ENCODE assay signal across 8 cellular contexts in genomic region chr10:51389415-51390342, GRCh38.
DNase-seq lines count a peak whose midpoint lies in the region; TF ChIP-seq lines count a peak whose summit lies in the region.

No MANE protein-coding gene starts in this region.

- H3K9me3 ChIP-seq in MG63 (no peaks in the 10 kb centered on the region), fibroblast of lung (ENCODE audit: control insufficient read depth, insufficient read depth, low read depth, low read length) (no peaks in the 10 kb centered on the region), neural progenitor cell (ENCODE audit: low read depth) (no peaks in the 10 kb centered on the region)

- H3F3A ChIP-seq in neural progenitor cell (ENCODE audit: low read depth) = peaks cover 8% of the 10 kb centered on the region

- no peak overlapping the region for H3K27ac Mint-ChIP-seq in neural progenitor cell

- peaks cover 3% of the 10 kb centered on the region for H3K9me3 Mint-ChIP-seq in neural progenitor cell

- DNase-seq in GM12864 (ENCODE audit: low read depth) = peak; percentile 13
- DNase-seq in HFF-Myc (ENCODE audit: extremely low read depth, low read depth) = peak; percentile 98
- peak; percentile 83 for DNase-seq in MG63
- DNase-seq in activated CD4-positive, alpha-beta T cell treated with anti-CD3 and anti-CD28 coated beads, Interleukin-2, amount 50 U/mL, for 4 hours = peak; percentile 5 to 7
- DNase-seq in fibroblast of lung (ENCODE audit: low read depth in 2 of 2) = peak; percentile 99 to 100
- DNase-seq in neural progenitor cell (ENCODE audit: low spot score) = peak; percentile 78
- no peak for DNase-seq in KG1 (lab: John Stamatoyannopoulos, UW)

- TF ChIP-seq CTCF in 22Rv1 (IDR thresholded peaks at IDR 0.05) = peak; percentile 91
- peak; percentile 80 for TF ChIP-seq CTCF in GM12864 (IDR thresholded peaks at IDR 0.05; ENCODE audit: low read depth, low read length, missing control alignments)
- peak; percentile 86 for TF ChIP-seq CTCF in HFF-Myc (IDR thresholded peaks at IDR 0.05; ENCODE audit: low read depth, low read length, missing control alignments)
- TF ChIP-seq CTCF in fibroblast of lung (conservative IDR thresholded peaks at IDR 0.05 in 1 of 2, IDR thresholded peaks at IDR 0.05 in 1 of 2; ENCODE audit: low read depth in 1 of 2, low read length in 2 of 2) = peak; percentile 65 to 68
- TF ChIP-seq CTCF in neural progenitor cell (IDR thresholded peaks at IDR 0.05) = peak; percentile 96

- no peak overlapping the region for H2AFZ ChIP-seq in fibroblast of lung (ENCODE audit: low read length)
- no peak overlapping the region for H2AFZ ChIP-seq in neural progenitor cell (replicated peaks)

- H3K27me3 ChIP-seq in MG63 = no peaks in the 10 kb centered on the region
- no peaks in the 10 kb centered on the region for H3K27me3 ChIP-seq in fibroblast of lung (ENCODE audit: control insufficient read depth, insufficient read depth, low read length)
- no peaks in the 10 kb centered on the region for H3K27me3 ChIP-seq in neural progenitor cell

- no peaks in the 10 kb centered on the region for H3K79me2 ChIP-seq in fibroblast of lung (ENCODE audit: control insufficient read depth, insufficient read depth, low read length)
- no peaks in the 10 kb centered on the region for H3K79me2 ChIP-seq in neural progenitor cell (ENCODE audit: low read depth)

- H3K36me3 Mint-ChIP-seq in neural progenitor cell = no peaks in the 10 kb centered on the region

- H3K4me1 Mint-ChIP-seq in neural progenitor cell = no peaks in the 10 kb centered on the region

- no peak overlapping the region for H3K4me3 ChIP-seq in GM12864 (ENCODE audit: low read depth, low read length)
- H3K4me3 ChIP-seq in HFF-Myc (replicated peaks; ENCODE audit: low read depth, low read length) = no peak overlapping the region
- H3K4me3 ChIP-seq in MG63 = no peak overlapping the region
- no peak overlapping the region for H3K4me3 ChIP-seq in fibroblast of lung (replicated peaks in 1 of 4; ENCODE audit: control extremely low read depth in 1 of 4, insufficient read depth in 1 of 4, low read depth in 3 of 4, low read length in 4 of 4)
- H3K4me3 ChIP-seq in neural progenitor cell = no peak overlapping the region

- H3K9ac ChIP-seq in fibroblast of lung (ENCODE audit: insufficient read depth, low read length) (no peak overlapping the region), neural progenitor cell (no peak overlapping the region)

- H3K4me1 ChIP-seq in fibroblast of lung (ENCODE audit: control insufficient read depth, extremely low read depth, insufficient read depth, low read length) (peaks cover 4% of the 10 kb centered on the region), neural progenitor cell (no peaks in the 10 kb centered on the region)

- H4K20me1 ChIP-seq in fibroblast of lung (ENCODE audit: control insufficient read depth, extremely low read depth, insufficient read depth, low read length) = no peaks in the 10 kb centered on the region
- H4K20me1 ChIP-seq in neural progenitor cell (ENCODE audit: low read depth) = no peaks in the 10 kb centered on the region

- H3K36me3 ChIP-seq in MG63 = no peaks in the 10 kb centered on the region
- no peaks in the 10 kb centered on the region for H3K36me3 ChIP-seq in fibroblast of lung (ENCODE audit: control insufficient read depth, insufficient read depth, low read length)
- no peaks in the 10 kb centered on the region for H3K36me3 ChIP-seq in neural progenitor cell

- H3K27ac ChIP-seq in 22Rv1 (no peak overlapping the region), fibroblast of lung (ENCODE audit: insufficient read depth, low read length) (no peak overlapping the region), neural progenitor cell (no peak overlapping the region)

- H3K4me2 ChIP-seq in fibroblast of lung (ENCODE audit: extremely low read depth, insufficient read depth, low read length) (no peak overlapping the region), neural progenitor cell (no peak overlapping the region)

- H3K4me3 Mint-ChIP-seq in neural progenitor cell = no peak overlapping the region

- H3K27me3 Mint-ChIP-seq in neural progenitor cell (ENCODE audit: insufficient read depth, low read depth) = peaks cover 2% of the 10 kb centered on the region
